In genomic region chr12:82835217-82835616, GRCh38 we compare ENCODE assay signal across 19 cellular contexts.
A peak's percentile ranks its signal among the peaks of the same experiment; 100 is the strongest.
DNase-seq lines count a peak whose midpoint lies in the region; ATAC-seq and TF ChIP-seq lines count a peak whose summit lies in the region.
"Had no signal": no experiment of that assay in that cellular context is flagged by ENCODE, and none has a peak within 500 bp of the region (broad histone marks: within the 10 kb centered on the region; RNA-seq: fewer than 3 reads in every experiment).

No MANE protein-coding gene starts in this region.

- H3K4me2 ChIP-seq in IMR-90 (ENCODE audit: low read depth, low read length): no peak overlapping the region

- H2BK20ac ChIP-seq in IMR-90 (ENCODE audit: low read depth, low read length): no peak overlapping the region

- H3K56ac ChIP-seq in IMR-90 (ENCODE audit: extremely low read depth, insufficient read depth, low read length): no peak overlapping the region

- no peak overlapping the region for H2AFZ ChIP-seq in IMR-90 (replicated peaks; ENCODE audit: low read length, poor library complexity)

- H3K9me1 ChIP-seq in IMR-90 (ENCODE audit: insufficient read depth, low read length): no peaks in the 10 kb centered on the region

- H3K9me3 ChIP-seq in IMR-90 (ENCODE audit: control insufficient read depth, insufficient read depth, low read length) (no peaks in the 10 kb centered on the region), colonic mucosa (no peaks in the 10 kb centered on the region), right atrium auricular region (no peaks in the 10 kb centered on the region)
- H3K9me3 ChIP-seq: adrenal gland, lower lobe of right lung had no signal

- H3K27me3 ChIP-seq in IMR-90 (ENCODE audit: control insufficient read depth, insufficient read depth, low read length): no peaks in the 10 kb centered on the region
- H3K27me3 ChIP-seq in colonic mucosa: no peaks in the 10 kb centered on the region
- H3K27me3 ChIP-seq in right atrium auricular region: no peaks in the 10 kb centered on the region
- H3K27me3 ChIP-seq: adrenal gland had no signal

- H3K79me1 ChIP-seq in IMR-90 (ENCODE audit: low read depth in 1 of 2, low read length in 2 of 2): no peaks in the 10 kb centered on the region

- no peak overlapping the region for H3K18ac ChIP-seq in IMR-90 (ENCODE audit: low read depth, low read length)

- CTCF ChIA-PET in IMR-90 (lab: Yijun Ruan, JAX): no interaction called here

- H4K5ac ChIP-seq in IMR-90 (ENCODE audit: low read depth, low read length): no peak overlapping the region

- no peak overlapping the region for H4K91ac ChIP-seq in IMR-90 (ENCODE audit: insufficient read depth, low read depth, low read length)

- dilution Hi-C loops in IMR-90 (cut with HindIII; ENCODE audit: low sequenced_read_pairs, unreplicated experiment): no loop called here

- DNase-seq in A172 (ENCODE audit: low spot score): peak; percentile 51
- peak; percentile 29 for DNase-seq in IMR-90
- DNase-seq in colonic mucosa: no peak
- no peak for DNase-seq in right atrium auricular region (ENCODE audit: low spot score)
- DNase-seq in NCI-H2107 treated with DMSO at 0.1 percent for 48 hours (lab: John Stamatoyannopoulos, UW; ENCODE audit: unreplicated experiment): no peak
- DNase-seq in iPS-NIHi11 (ENCODE audit: low spot score): no peak
- no peak for DNase-seq in activated gamma-delta T cell treated with Interleukin-2 at 50 U/mL for 16 hours
- DNase-seq: activated CD4-positive, alpha-beta T cell treated with anti-CD3 and anti-CD28 coated beads, Interleukin-2, amount 50 U/mL, for 1 hour; activated T-cell treated with anti-CD3 and anti-CD28 coated beads, Interleukin-2, amount 50 U/mL, for 4 hours; Calu3; Karpas-422; lower lobe of right lung; NCI-H187 treated with DMSO at 0.1 percent for 48 hours; SIG-M5; stimulated activated naive CD8-positive, alpha-beta T cell treated with anti-CD3 and anti-CD28 coated beads, Interleukin-15, Interleukin-2, amounts not matched to agents 100 U/mL and 50 U/mL, for 24 hours; T-helper 9 cell had no signal

- H2BK120ac ChIP-seq in IMR-90 (ENCODE audit: low read depth, low read length): no peak overlapping the region

- H3K36me3 ChIP-seq in IMR-90 (ENCODE audit: control insufficient read depth, insufficient read depth, low read length) (no peaks in the 10 kb centered on the region), colonic mucosa (no peaks in the 10 kb centered on the region), right atrium auricular region (no peaks in the 10 kb centered on the region)
- H3K36me3 ChIP-seq: adrenal gland, lower lobe of right lung had no signal

- H4K20me1 ChIP-seq in IMR-90 (ENCODE audit: insufficient read depth, low read length): no peaks in the 10 kb centered on the region

- no peak overlapping the region for H3K14ac ChIP-seq in IMR-90 (replicated peaks; ENCODE audit: low read depth, low read length)

- no peak overlapping the region for H2BK5ac ChIP-seq in IMR-90 (ENCODE audit: low read depth, low read length, poor library complexity, severe bottlenecking)

- H4K8ac ChIP-seq in IMR-90 (ENCODE audit: low read depth in 2 of 2, low read length in 2 of 2): no peak overlapping the region

- H3K4me3 ChIP-seq in IMR-90 (ENCODE audit: insufficient read depth, low read depth, low read length) (no peak overlapping the region), colonic mucosa (no peak overlapping the region), right atrium auricular region (no peak overlapping the region)
- H3K4me3 ChIP-seq: adrenal gland, lower lobe of right lung, skin epidermis had no signal

- H2AK9ac ChIP-seq in IMR-90 (replicated peaks; ENCODE audit: low read depth, low read length, poor library complexity): no peak overlapping the region

- H2BK15ac ChIP-seq in IMR-90 (ENCODE audit: low read depth, low read length): no peak overlapping the region

- no peak for TF ChIP-seq RAD21 in IMR-90 (IDR thresholded peaks at IDR 0.05; ENCODE audit: low read length)

- H3K27ac ChIP-seq in IMR-90 (ENCODE audit: insufficient read depth, low read length) (no peak overlapping the region), colonic mucosa (peak overlapping the region; percentile 25), right atrium auricular region (peak overlapping the region; percentile 31 to 40)
- H3K27ac ChIP-seq: lower lobe of right lung had no signal

- TF ChIP-seq CTCF in IMR-90 (conservative IDR thresholded peaks at IDR 0.05; ENCODE audit: low read depth, low read length): no peak
- TF ChIP-seq CTCF in colonic mucosa (IDR thresholded peaks at IDR 0.05): no peak
- no peak for TF ChIP-seq CTCF in right atrium auricular region (IDR thresholded peaks at IDR 0.05)

- H3K9ac ChIP-seq in IMR-90 (ENCODE audit: low read depth, low read length): no peak overlapping the region
- H3K9ac ChIP-seq in colonic mucosa (ENCODE audit: low read depth in 2 of 2, low read length in 2 of 2): no peak overlapping the region

- intact Hi-C loops in IMR-90 (cut with micrococcal nuclease) (no loop called here), colonic mucosa (cut with DNase I) (no loop called here)

- TF ChIP-seq POLR2A in IMR-90 (IDR thresholded peaks at IDR 0.05; ENCODE audit: low read depth, low read length): no peak

- H3K4me1 ChIP-seq in IMR-90 (ENCODE audit: control insufficient read depth, insufficient read depth, low read length) (no peaks in the 10 kb centered on the region), colonic mucosa (no peaks in the 10 kb centered on the region), right atrium auricular region (no peaks in the 10 kb centered on the region)

- in situ Hi-C loops in IMR-90 (cut with MboI; ENCODE audit: low sequenced_read_pairs): no loop called here

- POLR2A ChIA-PET in IMR-90 (lab: Charles Lee; ENCODE audit: unreplicated experiment): no interaction called here

- H3K23ac ChIP-seq in IMR-90 (ENCODE audit: low read depth, low read length): no peak overlapping the region

- no TSS peak for BruUV-seq in IMR-90 (replicated peaks; lab: Mats Ljungman, UMichigan)

- ATAC-seq in IMR-90 (ENCODE audit: low read depth) (peak; percentile 32; the same call in 1 of the 2 replicates), HG03025 (IDR thresholded peaks at IDR 0.05; ENCODE audit: low FRiP score, unreplicated experiment) (no peak)
- ATAC-seq: activated T-cell treated with anti-CD3 and anti-CD28 coated beads, Interleukin-2, amount 50 U/mL, for 4 hours; lower lobe of right lung; stimulated activated naive CD8-positive, alpha-beta T cell treated with anti-CD3 and anti-CD28 coated beads, Interleukin-15, Interleukin-2, amounts not matched to agents 100 U/mL and 50 U/mL, for 24 hours had no signal

- no peak overlapping the region for H2AK5ac ChIP-seq in IMR-90 (ENCODE audit: low read depth, low read length)

- no peak overlapping the region for H3K4ac ChIP-seq in IMR-90 (ENCODE audit: low read depth, low read length)

TF ChIP-seq in IMR-90, 13 proteins besides CTCF, POLR2A, EP300 and RAD21:
- TF ChIP-seq USF2 (IDR thresholded peaks at IDR 0.05; ENCODE audit: low read depth, low read length) (no peak), RCOR1 (IDR thresholded peaks at IDR 0.05; ENCODE audit: insufficient replicate concordance, low read length) (no peak)

Comparison
In these comparisons a context has a peak if more than half of its experiments do, and no peak if none do; other contexts are left out.
1. DNase-seq: peak in A172 (single experiment) and IMR-90 (single experiment); none in colonic mucosa (single experiment), right atrium auricular region (single experiment), NCI-H2107 treated with DMSO at 0.1 percent for 48 hours (single experiment), iPS-NIHi11 (single experiment) and activated gamma-delta T cell treated with Interleukin-2 at 50 U/mL for 16 hours (single experiment).